In the genomic region with DNA sequence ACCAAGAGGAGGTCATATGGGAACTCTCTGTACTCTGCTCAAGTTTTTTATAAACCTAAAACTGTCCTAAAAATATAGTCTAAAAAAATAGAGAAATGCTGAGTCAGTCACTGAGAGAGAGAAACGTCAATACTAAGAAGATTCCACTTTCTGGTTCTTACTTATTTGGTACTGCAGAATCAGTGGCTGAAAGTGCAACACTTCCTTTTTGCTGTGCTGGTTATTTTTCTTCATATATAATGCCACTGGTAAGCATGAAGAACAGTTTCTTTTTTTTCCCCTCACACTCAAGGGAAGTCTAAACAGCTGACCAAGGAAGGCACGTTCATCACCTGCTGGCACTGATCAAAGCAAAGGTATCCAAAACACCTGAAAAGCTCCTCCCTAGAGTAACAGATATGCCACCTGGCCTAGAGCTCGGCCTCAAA, we compare ENCODE assay signal across 10 cellular contexts. TPM values are rescaled to one million over a fixed set of nuclear protein-coding genes. Genes with fewer than 3 reads are reported as not detected.
DNase-seq lines count a peak whose midpoint lies in the region; ATAC-seq, FAIRE-seq and TF ChIP-seq lines count a peak whose summit lies in the region.
"Had no signal": no experiment of that assay in that cellular context is flagged by ENCODE, and none has a peak within 500 bp of the region (broad histone marks: within the 10 kb centered on the region; RNA-seq: fewer than 3 reads in every experiment).

No MANE protein-coding gene starts in this region.

- H3K4me2 ChIP-seq in IMR-90 (ENCODE audit: low read depth, low read length) (no peak overlapping the region), HepG2 (ENCODE audit: low read depth, low read length) (no peak overlapping the region)

- H3K4me1 ChIP-seq in IMR-90 (ENCODE audit: control insufficient read depth, insufficient read depth, low read length) (no peaks in the 10 kb centered on the region), HepG2 (ENCODE audit: insufficient read depth, low read length) (no peaks in the 10 kb centered on the region)

- H2BK20ac ChIP-seq in IMR-90 (ENCODE audit: low read depth, low read length) = no peak overlapping the region

- H3K9ac ChIP-seq in IMR-90 (ENCODE audit: low read depth, low read length) (no peak overlapping the region), HepG2 (ENCODE audit: insufficient read depth, low read depth, low read length) (no peak overlapping the region)

- dilution Hi-C loops in IMR-90 (cut with HindIII; ENCODE audit: low sequenced_read_pairs, unreplicated experiment) = no loop called here

- POLR2A ChIA-PET in IMR-90 (lab: Charles Lee; ENCODE audit: unreplicated experiment) (no interaction called here), HepG2 (lab: Yijun Ruan, JAX) (no interaction called here)

- no peak overlapping the region for H3K23ac ChIP-seq in IMR-90 (ENCODE audit: low read depth, low read length)

- H4K20me1 ChIP-seq in IMR-90 (ENCODE audit: insufficient read depth, low read length) (no peaks in the 10 kb centered on the region), HepG2 (ENCODE audit: insufficient read depth, low read length) (no peaks in the 10 kb centered on the region)

- WGBS in IMR-90 (ENCODE audit: extremely low coverage in 2 of 2, insufficient read length in 1 of 2), 2 experiments = no CpG with 5 or more reads among the region's 3 CpGs
- 93% methylated on average over 3 of the region's 3 CpGs for WGBS in HepG2 (ENCODE audit: low lambda C conversion rate)

- H3K79me2 ChIP-seq in HepG2 (ENCODE audit: insufficient read depth, low read length) = no peaks in the 10 kb centered on the region

- H3K27me3 ChIP-seq in IMR-90 (ENCODE audit: control insufficient read depth, insufficient read depth, low read length) (no peaks in the 10 kb centered on the region), HepG2 (ENCODE audit: control insufficient read depth in 1 of 2, insufficient read depth in 2 of 2, low read length in 2 of 2) (no peaks in the 10 kb centered on the region)

- no peak overlapping the region for H4K8ac ChIP-seq in IMR-90 (ENCODE audit: low read depth in 2 of 2, low read length in 2 of 2)

- H2AFZ ChIP-seq in IMR-90 (replicated peaks; ENCODE audit: low read length, poor library complexity) = no peak overlapping the region
- H2AFZ ChIP-seq in HepG2 (ENCODE audit: low read length) = no peak overlapping the region

- H3K14ac ChIP-seq in IMR-90 (replicated peaks; ENCODE audit: low read depth, low read length) = no peak overlapping the region

- H4K5ac ChIP-seq in IMR-90 (ENCODE audit: low read depth, low read length) = no peak overlapping the region

- no peak overlapping the region for H2AK9ac ChIP-seq in IMR-90 (replicated peaks; ENCODE audit: low read depth, low read length, poor library complexity)

- FAIRE-seq in GM18507 (lab: Jason Lieb, UNC) (peak; percentile 68), HepG2 (lab: Jason Lieb, UNC) (no peak)
- FAIRE-seq: colon had no signal

- no peak overlapping the region for H2AK5ac ChIP-seq in IMR-90 (ENCODE audit: low read depth, low read length)

- TF ChIP-seq RAD21 in IMR-90 (IDR thresholded peaks at IDR 0.05; ENCODE audit: low read length) = no peak
- TF ChIP-seq RAD21 in HepG2 (CRISPR knock-in tag; IDR thresholded peaks at IDR 0.05) = no peak

- no peak overlapping the region for H2BK120ac ChIP-seq in IMR-90 (ENCODE audit: low read depth, low read length)

- H2BK5ac ChIP-seq in IMR-90 (ENCODE audit: low read depth, low read length, poor library complexity, severe bottlenecking) = no peak overlapping the region

- intact Hi-C loops in IMR-90 (cut with micrococcal nuclease) (no loop called here), HepG2 (cut with micrococcal nuclease; ENCODE audit: unreplicated experiment) (no loop called here)

- H3K4me3 ChIP-seq in IMR-90 (ENCODE audit: insufficient read depth, low read depth, low read length) (no peak overlapping the region), HepG2 (replicated peaks in 1 of 3; ENCODE audit: insufficient read depth in 1 of 3, low read depth in 2 of 3, low read length in 3 of 3) (no peak overlapping the region)

- no peaks in the 10 kb centered on the region; the same call in 1 of the 2 replicates for H3K9me1 ChIP-seq in IMR-90 (ENCODE audit: insufficient read depth, low read length)

- H3K36me3 ChIP-seq in IMR-90 (ENCODE audit: control insufficient read depth, insufficient read depth, low read length) (peaks cover 1% of the 10 kb centered on the region; the same call in 1 of the 2 replicates), HepG2 (replicated peaks in 1 of 2; ENCODE audit: control insufficient read depth in 1 of 2, insufficient read depth in 2 of 2, low read length in 2 of 2) (no peaks in the 10 kb centered on the region)

- H3K18ac ChIP-seq in IMR-90 (ENCODE audit: low read depth, low read length) = no peak overlapping the region

- H4K91ac ChIP-seq in IMR-90 (ENCODE audit: insufficient read depth, low read depth, low read length) = no peak overlapping the region

- H3K4ac ChIP-seq in IMR-90 (ENCODE audit: low read depth, low read length) = no peak overlapping the region

- H3K9me3 ChIP-seq in IMR-90 (ENCODE audit: control insufficient read depth, insufficient read depth, low read length) = no peaks in the 10 kb centered on the region
- H3K9me3 ChIP-seq in HepG2 (ENCODE audit: low read length) = no peaks in the 10 kb centered on the region

- TF ChIP-seq CTCF in IMR-90 (conservative IDR thresholded peaks at IDR 0.05; ENCODE audit: low read depth, low read length) (no peak), HepG2 (CRISPR knock-in tag; IDR thresholded peaks at IDR 0.05) (no peak)

- in situ Hi-C loops in IMR-90 (cut with MboI; ENCODE audit: low sequenced_read_pairs) = no loop called here
- in situ Hi-C loops in HepG2 (cut with HindIII; ENCODE audit: extremely low pct_ligation_motif_present, low pct_unique_long_range_greater_than_20kb) = no loop called here

- no peaks in the 10 kb centered on the region for H3K79me1 ChIP-seq in IMR-90 (ENCODE audit: low read depth in 1 of 2, low read length in 2 of 2)

- ATAC-seq in GM21447 (IDR thresholded peaks at IDR 0.05; ENCODE audit: unreplicated experiment) (peak; percentile 83), IMR-90 (ENCODE audit: low read depth) (peak; percentile 46), HepG2 (no peak), HG02759 (IDR thresholded peaks at IDR 0.05; ENCODE audit: unreplicated experiment) (no peak)

- TF ChIP-seq EP300 in HepG2 (IDR thresholded peaks at IDR 0.05; ENCODE audit: low read depth in 2 of 2, low read length in 2 of 2) = no peak
- TF ChIP-seq EP300 in HepG2 (CRISPR knock-in tag; IDR thresholded peaks at IDR 0.05; ENCODE audit: borderline replicate concordance) = no peak

- no peak overlapping the region for H3K27ac ChIP-seq in IMR-90 (ENCODE audit: insufficient read depth, low read length)
- H3K27ac ChIP-seq in HepG2 (ENCODE audit: extremely low read length, insufficient read depth, low read length) = no peak overlapping the region

- no peak overlapping the region for H3K56ac ChIP-seq in IMR-90 (ENCODE audit: extremely low read depth, insufficient read depth, low read length)

- no peak for TF ChIP-seq POLR2A in IMR-90 (IDR thresholded peaks at IDR 0.05; ENCODE audit: low read depth, low read length)
- TF ChIP-seq POLR2A in HepG2 (IDR thresholded peaks at IDR 0.05; ENCODE audit: insufficient read depth in 1 of 2, low read depth in 2 of 2, low read length in 2 of 2) = no peak

- H2BK15ac ChIP-seq in IMR-90 (ENCODE audit: low read depth, low read length) = no peak overlapping the region

- CTCF ChIA-PET in IMR-90 (lab: Yijun Ruan, JAX) = no interaction called here
- CTCF ChIA-PET in HepG2 (lab: Yijun Ruan, JAX; ENCODE audit: low intra/inter-chr PET ratio, low total read pairs) = no interaction called here

- DNase-seq in GM18507 (ENCODE audit: extremely low spot score, insufficient read length, low read depth) (no peak), IMR-90 (no peak), HepG2 (ENCODE audit: low spot score) (no peak), NCI-H774 (lab: John Stamatoyannopoulos, UW) (no peak), NCI-H1092 (lab: John Stamatoyannopoulos, UW) (no peak)
- DNase-seq in activated CD8-positive, alpha-beta memory T cell treated with anti-CD3 and anti-CD28 coated beads, Interleukin-2, amount 50 U/mL, for 4 hours = no peak
- DNase-seq: KBM-7 had no signal

- BruUV-seq in IMR-90 (replicated peaks; lab: Mats Ljungman, UMichigan) (no TSS peak), HepG2 (replicated peaks; lab: Mats Ljungman, UMichigan) (no TSS peak)

TF ChIP-seq in IMR-90, 13 proteins besides CTCF, POLR2A, EP300 and RAD21 (continues in another document):
- TF ChIP-seq RCOR1 (IDR thresholded peaks at IDR 0.05; ENCODE audit: insufficient replicate concordance, low read length) = no peak

TF ChIP-seq in HepG2, 621 proteins besides CTCF, POLR2A, EP300 and RAD21 (continues in another document):
- peak; percentile 70 for TF ChIP-seq MAFF (IDR thresholded peaks at IDR 0.05; ENCODE audit: low read depth, low read length)
- TF ChIP-seq MAFK (conservative IDR thresholded peaks at IDR 0.05 in 1 of 2, IDR thresholded peaks at IDR 0.05 in 1 of 2; ENCODE audit: low read length in 2 of 2) = peak; percentile 72 to 82

RNA-seq across cellular contexts. Expression of a gene that starts 44.3 kb away (rescaled TPM):
- 0.18 and 0.28 TPM in 2 replicates for total RNA-seq in IMR-90 (2012; rRNA removed)
- polyA plus RNA-seq in IMR-90 (2012; rRNA removed) = 0.19 and 0.46 TPM in 2 replicates
- polyA plus RNA-seq in IMR-90 (2012; cell fraction: cytosol; rRNA removed) = 0.10 and 0.13 TPM in 2 replicates
- polyA plus RNA-seq in IMR-90 (2012; cell fraction: nucleus; rRNA removed; ENCODE audit: low replicate concordance) = 1.1 and 6.7 TPM in 2 replicates
- 11.8 and 13.2 TPM in 2 replicates for total RNA-seq in HepG2 (2016; rRNA removed; fragmentation: Illumina TruSeq; extraction: Trizol)
- 3.8 and 4.6 TPM in 2 replicates for total RNA-seq in HepG2 (2016; cell fraction: cytosol; rRNA removed; fragmentation: Illumina TruSeq; extraction: Trizol; ENCODE audit: low read depth)
- 11.6 and 12.8 TPM in 2 replicates for total RNA-seq in HepG2 (2016; cell fraction: insoluble cytoplasmic fraction; rRNA removed; fragmentation: Illumina TruSeq; extraction: Trizol)
- total RNA-seq in HepG2 (2016; cell fraction: membrane; rRNA removed; fragmentation: Illumina TruSeq; extraction: Trizol) = 8.3 and 8.8 TPM in 2 replicates
- total RNA-seq in HepG2 (2016; cell fraction: nucleus; rRNA removed; fragmentation: Illumina TruSeq; extraction: Trizol) = 13.1 and 18.3 TPM in 2 replicates
- 30.4 and 34.5 TPM in 2 replicates for polyA plus RNA-seq in HepG2 (2011; rRNA removed)
- 15.0 and 21.1 TPM in 2 replicates for polyA plus RNA-seq in HepG2 (2011; cell fraction: cytosol; rRNA removed)
- 27.0 and 36.1 TPM in 2 replicates for polyA plus RNA-seq in HepG2 (2011; cell fraction: nucleus; rRNA removed)
- 30.9 and 33.4 TPM in 2 replicates for polyA plus RNA-seq in HepG2 (2012)
- 3.5 and 4.7 TPM in 2 replicates for polyA plus RNA-seq in HepG2 (2016; cell fraction: cytosol; fragmentation: Illumina TruSeq; extraction: Trizol; ENCODE audit: low read depth)
- polyA plus RNA-seq in HepG2 (2016; cell fraction: insoluble cytoplasmic fraction; fragmentation: Illumina TruSeq; extraction: Trizol; ENCODE audit: low read depth) = 13.1 and 14.1 TPM in 2 replicates
- 9.2 and 9.4 TPM in 2 replicates for polyA plus RNA-seq in HepG2 (2016; cell fraction: membrane; fragmentation: Illumina TruSeq; extraction: Trizol; ENCODE audit: low read depth)
- polyA plus RNA-seq in HepG2 (2016; cell fraction: nucleus; fragmentation: Illumina TruSeq; extraction: Trizol; ENCODE audit: insufficient read depth, low read depth) = 29.5 and 35.4 TPM in 2 replicates
- 8.4 TPM in 1 of 2 replicates, not detected in the other for polyA minus RNA-seq in HepG2 (2011; rRNA and poly(A)+ RNA removed; ENCODE audit: low replicate concordance)
- 11.7 and 12.8 TPM in 2 replicates for polyA minus RNA-seq in HepG2 (2011; cell fraction: cytosol; rRNA and poly(A)+ RNA removed)
- polyA minus RNA-seq in HepG2 (2011; cell fraction: nucleus; rRNA and poly(A)+ RNA removed) = 45.6 and 48.0 TPM in 2 replicates

Comparison
In these comparisons a context has a peak if more than half of its experiments do, and no peak if none do; other contexts are left out.
1. ATAC-seq: peak in GM21447 (single experiment) and IMR-90 (single experiment); none in HepG2 (single experiment) and HG02759 (single experiment).